Comparison of ENCODE assay signal across 16 cellular contexts in genomic region chr7:64636386-64636785, GRCh38. TPM values are rescaled to one million over a fixed set of nuclear protein-coding genes. Genes with fewer than 3 reads are reported as not detected.
A peak's percentile ranks its signal among the peaks of the same experiment; 100 is the strongest.
DNase-seq lines count a peak whose midpoint lies in the region; ATAC-seq, FAIRE-seq and TF ChIP-seq lines count a peak whose summit lies in the region.
"Had no signal": no experiment of that assay in that cellular context is flagged by ENCODE, and none has a peak within 500 bp of the region (broad histone marks: within the 10 kb centered on the region; RNA-seq: fewer than 3 reads in every experiment).

No MANE protein-coding gene starts in this region.

- H3K9me3 Mint-ChIP-seq in stimulated activated memory B cell treated with anti-CD40 and anti-IgM and Interleukin-4, amounts not matched to agents 10 μg/mL and 1 μg/mL and 100 μg/mL, for 72 hours: no peaks in the 10 kb centered on the region

- no peak overlapping the region for H3K4me2 ChIP-seq in Loucy (ENCODE audit: low read depth, low read length, poor library complexity, severe bottlenecking)
- no peak overlapping the region for H3K4me2 ChIP-seq in K562 (ENCODE audit: insufficient read depth, low read length)

- BruUV-seq in K562 (replicated peaks; lab: Mats Ljungman, UMichigan): no TSS peak

- H3K9me3 ChIP-seq in Loucy (ENCODE audit: insufficient read depth, low read depth, low read length): no peaks in the 10 kb centered on the region
- H3K9me3 ChIP-seq in K562 (replicated peaks; ENCODE audit: control insufficient read depth, insufficient read depth, low read depth, low read length): peaks cover 8% of the 10 kb centered on the region; the same call in 1 of the 2 replicates
- H3K9me3 ChIP-seq: gastrocnemius medialis, prostate gland, uterus had no signal

- WGBS in K562 (ENCODE audit: insufficient coverage, low coverage, missing lambda C conversion rate): 7% methylated on average over 4 of the region's 4 CpGs

- peak; percentile 71 for TF ChIP-seq CTCF in Loucy (conservative IDR thresholded peaks at IDR 0.05; ENCODE audit: low read length)
- peak; percentile 17 to 64 (median 47); a peak in 5 of 6 replicates for TF ChIP-seq CTCF in K562 (IDR thresholded peaks at IDR 0.05 in 2 of 3, conservative IDR thresholded peaks at IDR 0.05 in 1 of 3; ENCODE audit: insufficient read depth in 2 of 3, low read depth in 1 of 3, low read length in 3 of 3)
- no peak for TF ChIP-seq CTCF in GM13976 (IDR thresholded peaks at IDR 0.05; ENCODE audit: borderline replicate concordance, control extremely low read depth, extremely low read depth, insufficient read depth, missing control alignments)

- H3K27me3 ChIP-seq in Loucy (ENCODE audit: insufficient read depth, low read length, poor library complexity, severe bottlenecking): no peaks in the 10 kb centered on the region
- H3K27me3 ChIP-seq in K562 (ENCODE audit: control insufficient read depth in 2 of 2, insufficient read depth in 2 of 2, low read length in 2 of 2): no peaks in the 10 kb centered on the region
- H3K27me3 ChIP-seq: gastrocnemius medialis, uterus had no signal

- no peak for TF ChIP-seq EP300 in K562 (IDR thresholded peaks at IDR 0.05; ENCODE audit: low read length)

- H3F3A ChIP-seq in Loucy (ENCODE audit: low read depth): no peaks in the 10 kb centered on the region

- no peak overlapping the region for H3K27ac ChIP-seq in K562 (ENCODE audit: extremely low read depth, low read depth, low read length)
- H3K27ac ChIP-seq: gastrocnemius medialis, prostate gland, uterus had no signal

- in situ Hi-C loops in K562 (cut with MboI) (loop anchor here (25.0 kb wide), 1 partner anchor 676 kb away; no protein-coding TSS in a partner anchor), GM13976 (cut with MboI; ENCODE audit: low sequenced_read_pairs, unreplicated experiment) (no loop called here)

- no peaks in the 10 kb centered on the region for H3K4me1 ChIP-seq in Loucy (ENCODE audit: insufficient read depth, low read length, poor library complexity, severe bottlenecking)
- H3K4me1 ChIP-seq in K562 (replicated peaks in 1 of 2; ENCODE audit: control insufficient read depth in 2 of 2, insufficient read depth in 2 of 2, low read length in 2 of 2): no peaks in the 10 kb centered on the region
- H3K4me1 ChIP-seq: gastrocnemius medialis, prostate gland, uterus had no signal

- intact Hi-C loops in K562 (cut with micrococcal nuclease): loop anchor here (5.0 kb wide), 3 partner anchors 161 to 311 kb away; no protein-coding TSS in a partner anchor

- H3K4me3 Mint-ChIP-seq in stimulated activated memory B cell treated with anti-CD40 and anti-IgM and Interleukin-4, amounts not matched to agents 10 μg/mL and 1 μg/mL and 100 μg/mL, for 72 hours: no peak overlapping the region

- no peak for FAIRE-seq in K562 (lab: Jason Lieb, UNC)
- FAIRE-seq: GM12878, islet of Langerhans had no signal

- ATAC-seq in K562: no peak; the same call in 2 of the 3 replicates
- ATAC-seq in stimulated activated memory B cell treated with anti-CD40 and anti-IgM and Interleukin-4, amounts not matched to agents 10 μg/mL and 1 μg/mL and 100 μg/mL, for 72 hours: no peak
- ATAC-seq: activated CD4-positive, CD25-positive, alpha-beta regulatory T cell treated with anti-CD3 and anti-CD28 coated beads, Interleukin-2, amount 50 U/mL, for 24 hours; gastrocnemius medialis; GM12878 had no signal

- no peaks in the 10 kb centered on the region for H3K9me1 ChIP-seq in K562 (ENCODE audit: control insufficient read depth, insufficient read depth, low read length)

- no peaks in the 10 kb centered on the region for H3K27me3 Mint-ChIP-seq in stimulated activated memory B cell treated with anti-CD40 and anti-IgM and Interleukin-4, amounts not matched to agents 10 μg/mL and 1 μg/mL and 100 μg/mL, for 72 hours

- H3K36me3 Mint-ChIP-seq in stimulated activated memory B cell treated with anti-CD40 and anti-IgM and Interleukin-4, amounts not matched to agents 10 μg/mL and 1 μg/mL and 100 μg/mL, for 72 hours: no peaks in the 10 kb centered on the region

- TF ChIP-seq POLR2A in K562 (conservative IDR thresholded peaks at IDR 0.05): no peak

- H3K27ac Mint-ChIP-seq in stimulated activated memory B cell treated with anti-CD40 and anti-IgM and Interleukin-4, amounts not matched to agents 10 μg/mL and 1 μg/mL and 100 μg/mL, for 72 hours: no peak overlapping the region

- POLR2A ChIA-PET in K562 (lab: Yijun Ruan, JAX): no interaction called here

- DNase-seq in activated CD8-positive, alpha-beta memory T cell treated with anti-CD3 and anti-CD28 coated beads, Interleukin-2, amount 50 U/mL, for 4 hours: peak; percentile 15
- DNase-seq in activated CD8-positive, alpha-beta memory T cell treated with anti-CD3 and anti-CD28 coated beads for 24 hours: no peak
- DNase-seq in K562 (ENCODE audit: extremely low read depth in 1 of 4, low spot score in 3 of 4): peak in 3 of 4 experiments; percentile 8 to 16 (median 12)
- peak; percentile 2 for DNase-seq in stimulated activated CD4-positive, alpha-beta T cell treated with anti-CD3 and anti-CD28 coated beads, Interleukin-4, amount 100 ng/mL, for 1 hour
- no peak for DNase-seq in stimulated activated naive CD4-positive, alpha-beta T cell treated with Interleukin-2 at 50 U/mL for 16 hours (lab: John Stamatoyannopoulos, UW)
- DNase-seq in GM13976 (ENCODE audit: low spot score): no peak
- DNase-seq: effector CD4-positive, alpha-beta T cell; gastrocnemius medialis; NCI-H1930; uterus had no signal

- no peak overlapping the region for H2AFZ ChIP-seq in Loucy (ENCODE audit: low read length)
- H2AFZ ChIP-seq in K562 (ENCODE audit: low read depth, low read length): no peak overlapping the region

- H3K9me2 ChIP-seq in Loucy (replicated peaks; ENCODE audit: low read depth, low read length): no peaks in the 10 kb centered on the region

- H3K4me3 ChIP-seq in Loucy (ENCODE audit: low read length, poor library complexity, severe bottlenecking) (no peak overlapping the region), K562 (no peak overlapping the region)
- H3K4me3 ChIP-seq: gastrocnemius medialis, GM12878, prostate gland, uterus had no signal

- CTCF ChIA-PET in K562 (lab: Yijun Ruan, JAX; ENCODE audit: low intra/inter-chr PET ratio): no interaction called here

- no peaks in the 10 kb centered on the region for H3K79me2 ChIP-seq in Loucy (ENCODE audit: insufficient read depth, low read length)
- no peaks in the 10 kb centered on the region for H3K79me2 ChIP-seq in K562 (ENCODE audit: control insufficient read depth, insufficient read depth, low read length)

- no peak overlapping the region for H3K9ac ChIP-seq in Loucy (ENCODE audit: low read depth, low read length, poor library complexity, severe bottlenecking)
- H3K9ac ChIP-seq in K562 (ENCODE audit: insufficient read depth in 1 of 2, low read depth in 2 of 2, low read length in 2 of 2): no peak overlapping the region

- no peaks in the 10 kb centered on the region for H3K4me1 Mint-ChIP-seq in stimulated activated memory B cell treated with anti-CD40 and anti-IgM and Interleukin-4, amounts not matched to agents 10 μg/mL and 1 μg/mL and 100 μg/mL, for 72 hours

- H3K36me3 ChIP-seq in Loucy (ENCODE audit: insufficient read depth, low read length) (no peaks in the 10 kb centered on the region), K562 (ENCODE audit: control insufficient read depth, insufficient read depth, low read length) (no peaks in the 10 kb centered on the region)
- H3K36me3 ChIP-seq: gastrocnemius medialis, prostate gland, uterus had no signal

- TF ChIP-seq RAD21 in K562 (CRISPR knock-in tag; conservative IDR thresholded peaks at IDR 0.05 in 1 of 2, IDR thresholded peaks at IDR 0.05 in 1 of 2): peak in 1 of 2 experiments; percentile 27; a peak in 1 of 4 replicates

- H4K20me1 ChIP-seq in Loucy (ENCODE audit: insufficient read depth, low read length, poor library complexity, severe bottlenecking) (no peaks in the 10 kb centered on the region), K562 (replicated peaks; ENCODE audit: control insufficient read depth, insufficient read depth, low read length) (no peaks in the 10 kb centered on the region)

TF ChIP-seq in K562, 482 proteins besides CTCF, POLR2A, EP300 and RAD21 (continues in another document):
- TF ChIP-seq HNRNPK (IDR thresholded peaks at IDR 0.05; ENCODE audit: low read depth, low read length, poor library complexity, severe bottlenecking) (no peak), ILK (tag; IDR thresholded peaks at IDR 0.05; ENCODE audit: borderline replicate concordance, low read depth) (no peak), KDM5B (IDR thresholded peaks at IDR 0.05; ENCODE audit: insufficient replicate concordance, low read depth, low read length) (no peak), ELF1 (tag; IDR thresholded peaks at IDR 0.05) (no peak), POLR2AphosphoS5 (IDR thresholded peaks at IDR 0.05; ENCODE audit: control insufficient read depth, insufficient read depth, low read depth, low read length) (no peak), ZNF655 (CRISPR knock-in tag; IDR thresholded peaks at IDR 0.05) (no peak)

RNA-seq across cellular contexts. Expression of gene ZNF107, which starts 29.5 kb away (rescaled TPM):
- total RNA-seq in K562 (2011; cell fraction: chromatin; rRNA removed; ENCODE audit: low replicate concordance): 13.9 and 28.5 TPM in 2 replicates
- total RNA-seq in K562 (2011; cell fraction: nucleolus; rRNA removed): 6.3 and 10.4 TPM in 2 replicates
- total RNA-seq in K562 (2011; cell fraction: nucleoplasm; rRNA removed): 14.0 and 20.2 TPM in 2 replicates
- 5.3 and 7.1 TPM in 2 replicates for total RNA-seq in K562 (2014; rRNA removed)
- 13.2 and 14.5 TPM in 2 replicates for total RNA-seq in K562 (2014; rRNA removed; fragmentation: Illumina TruSeq; extraction: Trizol)
- total RNA-seq in K562 (2015; rRNA removed; fragmentation: Illumina TruSeq; extraction: Trizol): 14.1 and 14.2 TPM in 2 replicates
- total RNA-seq in K562 (2021): 7.7 and 7.9 TPM in 2 replicates
- polyA plus RNA-seq in K562 (2011; rRNA removed): 5.7 and 6.7 TPM in 2 replicates
- polyA plus RNA-seq in K562 (2011; cell fraction: cytosol; rRNA removed): 2.7 and 3.2 TPM in 2 replicates
- polyA plus RNA-seq in K562 (2011; cell fraction: nucleus; rRNA removed): 6.6 and 8.4 TPM in 2 replicates
- polyA plus RNA-seq in K562 (2012): 4.3 and 5.9 TPM in 2 replicates
- 9.8 and 13.1 TPM in 2 replicates for polyA plus RNA-seq in K562 (2014; fragmentation: Illumina TruSeq; extraction: Trizol)
- 1 to 10 TPM; 2.4 to 4.5 TPM for polyA plus RNA-seq in K562 (2014; fragmentation: Nextera tagmentation; extraction: Ambion mirVana)
- polyA plus RNA-seq in K562 (2014; rRNA removed): 8.9 and 9.3 TPM in 2 replicates
- 10.5 and 12.3 TPM in 2 replicates for polyA minus RNA-seq in K562 (2011; rRNA and poly(A)+ RNA removed)
- 2.3 and 6.4 TPM in 2 replicates for polyA minus RNA-seq in K562 (2011; cell fraction: cytosol; rRNA and poly(A)+ RNA removed)
- 7.1 and 8.9 TPM in 2 replicates for polyA minus RNA-seq in K562 (2011; cell fraction: nucleus; rRNA and poly(A)+ RNA removed)

Comparison
In these comparisons a context has a peak if more than half of its experiments do, and no peak if none do; other contexts are left out.
1. DNase-seq: peak in activated CD8-positive, alpha-beta memory T cell treated with anti-CD3 and anti-CD28 coated beads, Interleukin-2, amount 50 U/mL, for 4 hours (single experiment), K562 (3 of 4) and stimulated activated CD4-positive, alpha-beta T cell treated with anti-CD3 and anti-CD28 coated beads, Interleukin-4, amount 100 ng/mL, for 1 hour (single experiment); none in activated CD8-positive, alpha-beta memory T cell treated with anti-CD3 and anti-CD28 coated beads for 24 hours (single experiment), stimulated activated naive CD4-positive, alpha-beta T cell treated with Interleukin-2 at 50 U/mL for 16 hours (single experiment) and GM13976 (single experiment).